9 cellular contexts compared by ENCODE assay signal in the genomic region with DNA sequence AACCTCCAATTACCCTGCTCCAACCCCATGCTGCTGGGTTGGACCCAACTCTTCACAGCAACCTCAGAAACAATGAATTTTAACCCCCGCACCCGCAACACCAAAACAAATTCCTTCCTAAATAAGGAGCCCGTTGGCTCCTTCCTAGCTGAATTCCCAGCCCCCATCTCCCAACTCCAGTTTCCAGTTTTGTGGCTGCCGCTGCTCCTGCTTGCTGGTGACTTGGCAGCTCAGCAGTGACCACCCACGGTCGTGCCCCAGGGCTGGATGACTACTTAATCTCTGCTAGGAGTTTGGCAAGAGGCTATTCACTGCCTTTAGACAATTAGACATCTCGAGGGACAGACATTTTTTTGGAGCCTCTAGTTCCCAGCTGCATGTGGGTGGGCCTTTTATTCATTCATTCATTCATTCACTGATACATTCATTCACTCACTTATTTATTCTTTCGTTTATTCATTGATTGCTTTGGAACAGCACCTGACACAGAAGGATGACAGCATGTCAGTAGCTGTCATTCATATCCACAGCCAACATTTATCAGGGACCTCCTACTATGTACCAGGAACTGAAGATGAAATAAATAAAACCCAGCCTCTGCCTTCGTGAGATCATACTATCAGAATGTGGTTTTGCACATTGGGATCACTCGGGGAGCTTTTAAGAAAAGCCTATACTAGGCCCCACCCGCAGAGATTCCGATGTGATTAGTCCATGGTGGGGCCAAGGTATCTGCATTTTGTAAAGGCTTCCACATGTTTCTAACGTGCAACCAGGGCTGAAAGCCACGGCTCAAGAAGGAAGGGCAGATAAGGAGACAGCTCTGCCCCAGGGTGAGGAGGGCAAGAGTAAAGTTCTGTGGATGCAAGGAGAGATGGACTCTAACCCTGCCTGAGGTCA.
DNase-seq lines count a peak whose midpoint lies in the region; ATAC-seq, FAIRE-seq and TF ChIP-seq lines count a peak whose summit lies in the region.
"Had no signal": no experiment of that assay in that cellular context is flagged by ENCODE, and none has a peak within 500 bp of the region (broad histone marks: within the 10 kb centered on the region; RNA-seq: fewer than 3 reads in every experiment).

No MANE protein-coding gene starts in this region.

- WGBS in HepG2 (ENCODE audit: low lambda C conversion rate) = 69% methylated on average over 14 of the region's 14 CpGs
- WGBS in aorta, 2 donors = 28 to 33% methylated on average over 14 of the region's 14 CpGs

- H3K4me1 ChIP-seq in cardiac muscle cell (ENCODE audit: low read depth) = peaks cover 33% of the 10 kb centered on the region
- peaks cover 90% of the 10 kb centered on the region for H3K4me1 ChIP-seq in HepG2 (ENCODE audit: insufficient read depth, low read length)
- H3K4me1 ChIP-seq in aorta (ENCODE audit: control insufficient read depth in 1 of 2, insufficient read depth in 2 of 2, low read length in 2 of 2) = peaks cover 0 to 3% of the 10 kb centered on the region in 2 donors

- TF ChIP-seq RAD21 in HepG2 (CRISPR knock-in tag; IDR thresholded peaks at IDR 0.05) = no peak

- peak overlapping the region; percentile 62 for H3K9ac ChIP-seq in HepG2 (ENCODE audit: insufficient read depth, low read depth, low read length)

- H3K36me3 ChIP-seq in cardiac muscle cell (no peaks in the 10 kb centered on the region), bronchial epithelial cell (ENCODE audit: control insufficient read depth, insufficient read depth, low read length) (no peaks in the 10 kb centered on the region), HepG2 (replicated peaks in 1 of 2; ENCODE audit: control insufficient read depth in 1 of 2, insufficient read depth in 2 of 2, low read length in 2 of 2) (no peaks in the 10 kb centered on the region), aorta (ENCODE audit: control insufficient read depth in 1 of 2, insufficient read depth in 2 of 2, low read length in 1 of 2) (no peaks in the 10 kb centered on the region)

- ATAC-seq in HepG2 (no peak), aorta (ENCODE audit: low FRiP score) (peak; percentile 69), GM21390 (IDR thresholded peaks at IDR 0.05; ENCODE audit: unreplicated experiment) (no peak)

- BruUV-seq in HepG2 (replicated peaks; lab: Mats Ljungman, UMichigan) = no TSS peak

- no peaks in the 10 kb centered on the region for H3K79me2 ChIP-seq in HepG2 (ENCODE audit: insufficient read depth, low read length)

- H3K9me3 ChIP-seq in cardiac muscle cell (ENCODE audit: low read depth) = no peaks in the 10 kb centered on the region
- H3K9me3 ChIP-seq in HepG2 (ENCODE audit: low read length) = no peaks in the 10 kb centered on the region
- H3K9me3 ChIP-seq in aorta (ENCODE audit: control insufficient read depth, low read length) = no peaks in the 10 kb centered on the region

- CTCF ChIA-PET in HepG2 (lab: Yijun Ruan, JAX; ENCODE audit: low intra/inter-chr PET ratio, low total read pairs) = no interaction called here

- in situ Hi-C loops in HepG2 (cut with HindIII; ENCODE audit: extremely low pct_ligation_motif_present, low pct_unique_long_range_greater_than_20kb) = no loop called here

- H3K4me3 ChIP-seq in cardiac muscle cell (no peak overlapping the region), bronchial epithelial cell (ENCODE audit: low read depth, low read length) (no peak overlapping the region), HepG2 (replicated peaks in 1 of 3; ENCODE audit: insufficient read depth in 1 of 3, low read depth in 2 of 3, low read length in 3 of 3) (peak overlapping the region in 1 of 3 experiments; percentile 56; a peak in 1 of 6 replicates), aorta (ENCODE audit: low read length in 2 of 2) (no peak overlapping the region)

- no peak overlapping the region for H2AFZ ChIP-seq in HepG2 (ENCODE audit: low read length)

- no peak for TF ChIP-seq EP300 in HepG2 (IDR thresholded peaks at IDR 0.05; ENCODE audit: low read depth in 2 of 2, low read length in 2 of 2)
- TF ChIP-seq EP300 in HepG2 (CRISPR knock-in tag; IDR thresholded peaks at IDR 0.05; ENCODE audit: borderline replicate concordance) = no peak

- TF ChIP-seq CTCF in cardiac muscle cell (IDR thresholded peaks at IDR 0.05; ENCODE audit: low read depth, low read length) = no peak
- no peak for TF ChIP-seq CTCF in bronchial epithelial cell (IDR thresholded peaks at IDR 0.05; ENCODE audit: insufficient read depth, low read length, severe bottlenecking)
- no peak for TF ChIP-seq CTCF in HepG2 (CRISPR knock-in tag; IDR thresholded peaks at IDR 0.05)

- peak; percentile 54 to 84 for DNase-seq in cardiac muscle cell (ENCODE audit: low read depth in 1 of 2, low spot score in 1 of 2)
- no peak for DNase-seq in cardiac septum (ENCODE audit: low spot score)
- DNase-seq in bronchial epithelial cell (ENCODE audit: low read depth) = peak; percentile 85
- no peak for DNase-seq in HepG2 (ENCODE audit: low spot score)
- peak; percentile 83 to 88 for DNase-seq in aorta
- DNase-seq in activated CD4-positive, CD25-positive, alpha-beta regulatory T cell treated with anti-CD3 and anti-CD28 coated beads, Interleukin-2, amount 50 U/mL, for 72 hours = no peak
- no peak for DNase-seq in NCI-H146 treated with DMSO at 0.1 percent for 48 hours (lab: John Stamatoyannopoulos, UW; ENCODE audit: unreplicated experiment)
- DNase-seq: ACHN had no signal

- no peak for TF ChIP-seq POLR2A in HepG2 (IDR thresholded peaks at IDR 0.05; ENCODE audit: insufficient read depth in 1 of 2, low read depth in 2 of 2, low read length in 2 of 2)

- no peaks in the 10 kb centered on the region for H4K20me1 ChIP-seq in HepG2 (ENCODE audit: insufficient read depth, low read length)

- intact Hi-C loops in cardiac septum (cut with DNase I) (no loop called here), HepG2 (cut with micrococcal nuclease; ENCODE audit: unreplicated experiment) (loop anchor here (5.0 kb wide), 1 partner anchor 144 kb away; the partner anchor contains the start of gene RYBP), aorta (cut with DNase I) (no loop called here)

- H3K27ac ChIP-seq in cardiac muscle cell = peak overlapping the region; percentile 95
- H3K27ac ChIP-seq in HepG2 (ENCODE audit: extremely low read length, insufficient read depth, low read length) = peak overlapping the region; percentile 91
- no peak overlapping the region for H3K27ac ChIP-seq in aorta (ENCODE audit: low read depth in 1 of 2, low read length in 2 of 2)

- POLR2A ChIA-PET in HepG2 (lab: Yijun Ruan, JAX) = interaction anchor here (0.8 to 2.6 kb wide), 10 partner anchors 12 to 441 kb away, joined by 3 to 46 read pairs (median 5); no protein-coding TSS in a partner anchor

- H3K4me2 ChIP-seq in HepG2 (ENCODE audit: low read depth, low read length) = peak overlapping the region; percentile 66

- H3K27me3 ChIP-seq in cardiac muscle cell = no peaks in the 10 kb centered on the region
- no peaks in the 10 kb centered on the region for H3K27me3 ChIP-seq in bronchial epithelial cell (ENCODE audit: control insufficient read depth, insufficient read depth, low read length)
- no peaks in the 10 kb centered on the region for H3K27me3 ChIP-seq in HepG2 (ENCODE audit: control insufficient read depth in 1 of 2, insufficient read depth in 2 of 2, low read length in 2 of 2)
- no peaks in the 10 kb centered on the region for H3K27me3 ChIP-seq in aorta (ENCODE audit: control insufficient read depth in 1 of 2, insufficient read depth in 2 of 2, low read length in 1 of 2)

- FAIRE-seq in bronchial epithelial cell (lab: Jason Lieb, UNC) (no peak), HepG2 (lab: Jason Lieb, UNC) (peak; percentile 12)

TF ChIP-seq in HepG2, 621 proteins besides CTCF, POLR2A, EP300 and RAD21:
- TF ChIP-seq ZXDC (CRISPR knock-in tag; IDR thresholded peaks at IDR 0.05) (0 out of 2 replicates have a peak, but pooled peaks have one; percentile 14), ZNF24 (IDR thresholded peaks at IDR 0.05) (peak; percentile 74; the same call in 1 of the 2 replicates), ARHGAP35 (CRISPR knock-in tag; IDR thresholded peaks at IDR 0.05; ENCODE audit: borderline replicate concordance) (no peak)

Comparison
In these comparisons a context has a peak if more than half of its experiments do, and no peak if none do; other contexts are left out.
1. DNase-seq: peak in cardiac muscle cell (2 of 2), bronchial epithelial cell (single experiment) and aorta (2 of 2); none in cardiac septum (single experiment), HepG2 (single experiment), activated CD4-positive, CD25-positive, alpha-beta regulatory T cell treated with anti-CD3 and anti-CD28 coated beads, Interleukin-2, amount 50 U/mL, for 72 hours (single experiment) and NCI-H146 treated with DMSO at 0.1 percent for 48 hours (single experiment).
2. H3K27ac ChIP-seq: peak in cardiac muscle cell (single experiment) and HepG2 (single experiment); none in aorta (0 of 2).